Comparison of ENCODE assay signal across 12 cellular contexts in the genomic region with DNA sequence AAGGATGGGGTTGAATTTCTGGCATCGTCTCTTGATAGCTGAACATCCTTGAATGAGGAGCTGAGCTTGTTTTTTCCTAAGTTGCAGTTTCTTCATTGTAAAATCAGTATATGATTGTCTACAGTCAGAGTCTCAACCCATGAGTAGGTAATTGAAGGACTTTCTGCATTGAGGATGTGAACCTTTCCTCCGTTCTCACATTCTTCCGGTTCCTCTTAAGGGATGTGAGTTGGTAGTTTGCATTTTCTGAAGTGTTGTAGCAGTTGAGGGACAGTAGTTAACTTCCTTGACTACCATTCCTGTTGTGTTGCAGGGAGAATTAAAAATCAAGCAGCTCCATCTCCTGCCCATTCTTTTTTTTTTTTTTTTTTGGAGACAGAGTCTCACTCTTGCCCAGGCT. TPM values are rescaled to one million over a fixed set of nuclear protein-coding genes. Genes with fewer than 3 reads are reported as not detected.
DNase-seq lines count a peak whose midpoint lies in the region; ATAC-seq and TF ChIP-seq lines count a peak whose summit lies in the region.
"Had no signal": no experiment of that assay in that cellular context is flagged by ENCODE, and none has a peak within 500 bp of the region (broad histone marks: within the 10 kb centered on the region; RNA-seq: fewer than 3 reads in every experiment).

No MANE protein-coding gene starts in this region.

- DNase-seq in CD1c-positive myeloid dendritic cell (ENCODE audit: extremely low spot score) (peak; percentile 70), activated B cell treated with CpG ODN at 0.5 μM for 24 hours (no peak), NCI-H1694 (lab: John Stamatoyannopoulos, UW) (no peak), HEK293T (ENCODE audit: extremely low spot score) (no peak)
- DNase-seq in naive thymus-derived CD4-positive, alpha-beta T cell: no peak
- DNase-seq in activated CD4-positive, alpha-beta T cell treated with anti-CD3 and anti-CD28 coated beads, Interleukin-2, amount 10 ng/mL, durations not matched to agents 7 days and 5 days: no peak
- DNase-seq: brain microvascular endothelial cell; GM23248; NCI-H1930; stimulated activated CD4-positive, alpha-beta T cell treated with anti-CD3 and anti-CD28 coated beads, Interleukin-4, amount 100 ng/mL, for 4 hours had no signal

- H3K27ac ChIP-seq in naive thymus-derived CD4-positive, alpha-beta T cell (ENCODE audit: low read depth, low read length): no peak overlapping the region

- intact Hi-C loops in activated B cell treated with CpG ODN at 0.5 μM for 24 hours (cut with micrococcal nuclease): no loop called here
- intact Hi-C loops in naive thymus-derived CD4-positive, alpha-beta T cell (cut with micrococcal nuclease): no loop called here

- peaks cover 60% of the 10 kb centered on the region for H3K4me1 Mint-ChIP-seq in activated B cell treated with CpG ODN at 0.5 μM for 24 hours
- H3K4me1 Mint-ChIP-seq in naive thymus-derived CD4-positive, alpha-beta T cell: peaks cover 35 to 72% (median 61%) of the 10 kb centered on the region in 7 donors
- H3K4me1 Mint-ChIP-seq in activated CD4-positive, alpha-beta T cell treated with anti-CD3 and anti-CD28 coated beads, Interleukin-2, amount 10 ng/mL, durations not matched to agents 7 days and 5 days: peaks cover 16% of the 10 kb centered on the region

- H3K9me3 Mint-ChIP-seq in activated B cell treated with CpG ODN at 0.5 μM for 24 hours: no peaks in the 10 kb centered on the region
- peaks cover 0 to 2% (median 0%) of the 10 kb centered on the region in 11 donors for H3K9me3 Mint-ChIP-seq in naive thymus-derived CD4-positive, alpha-beta T cell
- H3K9me3 Mint-ChIP-seq in activated CD4-positive, alpha-beta T cell treated with anti-CD3 and anti-CD28 coated beads, Interleukin-2, amount 10 ng/mL, durations not matched to agents 7 days and 5 days: no peaks in the 10 kb centered on the region

- peaks cover 0 to 53% (median 0%) of the 10 kb centered on the region in 3 experiments for H3K36me3 ChIP-seq in naive thymus-derived CD4-positive, alpha-beta T cell (ENCODE audit: control insufficient read depth in 2 of 3, insufficient read depth in 3 of 3, low read length in 3 of 3)
- H3K36me3 ChIP-seq: brain microvascular endothelial cell had no signal

- peak overlapping the region; percentile 1 for H3K4me3 Mint-ChIP-seq in activated B cell treated with CpG ODN at 0.5 μM for 24 hours
- no peak overlapping the region for H3K4me3 Mint-ChIP-seq in naive thymus-derived CD4-positive, alpha-beta T cell
- H3K4me3 Mint-ChIP-seq in activated CD4-positive, alpha-beta T cell treated with anti-CD3 and anti-CD28 coated beads, Interleukin-2, amount 10 ng/mL, durations not matched to agents 7 days and 5 days: no peak overlapping the region

- no peaks in the 10 kb centered on the region for H3K27me3 ChIP-seq in naive thymus-derived CD4-positive, alpha-beta T cell (ENCODE audit: control insufficient read depth in 2 of 2, insufficient read depth in 2 of 2, low read length in 2 of 2)
- H3K27me3 ChIP-seq: brain microvascular endothelial cell had no signal

- no peaks in the 10 kb centered on the region for H3K27me3 Mint-ChIP-seq in activated B cell treated with CpG ODN at 0.5 μM for 24 hours
- no peaks in the 10 kb centered on the region for H3K27me3 Mint-ChIP-seq in naive thymus-derived CD4-positive, alpha-beta T cell
- no peaks in the 10 kb centered on the region for H3K27me3 Mint-ChIP-seq in activated CD4-positive, alpha-beta T cell treated with anti-CD3 and anti-CD28 coated beads, Interleukin-2, amount 10 ng/mL, durations not matched to agents 7 days and 5 days

- no peak for TF ChIP-seq CTCF in activated B cell treated with CpG ODN at 0.5 μM for 24 hours (IDR thresholded peaks at IDR 0.05)

- H3K9me3 ChIP-seq in naive thymus-derived CD4-positive, alpha-beta T cell (ENCODE audit: control insufficient read depth in 2 of 3, low read length in 3 of 3): no peaks in the 10 kb centered on the region

- peaks cover 50% of the 10 kb centered on the region for H3K36me3 Mint-ChIP-seq in activated B cell treated with CpG ODN at 0.5 μM for 24 hours (ENCODE audit: low read depth)
- peaks cover 0 to 56% (median 19%) of the 10 kb centered on the region in 5 donors for H3K36me3 Mint-ChIP-seq in naive thymus-derived CD4-positive, alpha-beta T cell
- peaks cover 5% of the 10 kb centered on the region for H3K36me3 Mint-ChIP-seq in activated CD4-positive, alpha-beta T cell treated with anti-CD3 and anti-CD28 coated beads, Interleukin-2, amount 10 ng/mL, durations not matched to agents 7 days and 5 days (ENCODE audit: low read depth)

- CTCF ChIA-PET in activated B cell treated with CpG ODN at 0.5 μM for 24 hours (lab: Charles Lee): interaction anchor here (1.0 kb wide), 1 partner anchor 43 kb away, joined by 3 read pairs; no protein-coding TSS in a partner anchor
- CTCF ChIA-PET in naive thymus-derived CD4-positive, alpha-beta T cell (lab: Charles Lee): no interaction called here
- CTCF ChIA-PET in activated CD4-positive, alpha-beta T cell treated with anti-CD3 and anti-CD28 coated beads, Interleukin-2, amount 10 ng/mL, durations not matched to agents 7 days and 5 days (lab: Charles Lee): interaction anchor here (0.8 to 1.3 kb wide), 2 partner anchors 8 to 11 kb away, joined by 3 to 4 read pairs; no protein-coding TSS in a partner anchor
- CTCF ChIA-PET in HEK293T (lab: Yijun Ruan, JAX): no interaction called here

- POLR2A ChIA-PET in activated B cell treated with CpG ODN at 0.5 μM for 24 hours (lab: Charles Lee): interaction anchor here (0.5 to 13.6 kb wide), 5 partner anchors 10 to 118 kb away, joined by 3 to 267 read pairs (median 6); partner anchors contain the start of gene TPCN1
- POLR2A ChIA-PET in naive thymus-derived CD4-positive, alpha-beta T cell (lab: Charles Lee): interaction anchor here (0.5 to 1.6 kb wide), 3 partner anchors 15 to 30 kb away, joined by 3 read pairs; no protein-coding TSS in a partner anchor
- POLR2A ChIA-PET in activated CD4-positive, alpha-beta T cell treated with anti-CD3 and anti-CD28 coated beads, Interleukin-2, amount 10 ng/mL, durations not matched to agents 7 days and 5 days (lab: Charles Lee): no interaction called here
- POLR2A ChIA-PET in HEK293T (lab: Yijun Ruan, JAX): no interaction called here

- ATAC-seq in HG03095 (IDR thresholded peaks at IDR 0.05; ENCODE audit: unreplicated experiment): peak; percentile 63
- peak; percentile 71 for ATAC-seq in activated B cell treated with CpG ODN at 0.5 μM for 24 hours (ENCODE audit: low read depth)
- peak; percentile 44 for ATAC-seq in naive thymus-derived CD4-positive, alpha-beta T cell
- no peak for ATAC-seq in GM21737 (IDR thresholded peaks at IDR 0.05; ENCODE audit: unreplicated experiment)

- H3K4me1 ChIP-seq in naive thymus-derived CD4-positive, alpha-beta T cell (ENCODE audit: control insufficient read depth in 2 of 2, insufficient read depth in 2 of 2, low read length in 2 of 2): peaks cover 0 to 7% of the 10 kb centered on the region in 2 donors

- H3K27ac Mint-ChIP-seq in activated B cell treated with CpG ODN at 0.5 μM for 24 hours: peak overlapping the region; percentile 48
- peak overlapping the region in 4 of 9 donors; percentile 3 to 89 (median 34) for H3K27ac Mint-ChIP-seq in naive thymus-derived CD4-positive, alpha-beta T cell
- H3K27ac Mint-ChIP-seq in activated CD4-positive, alpha-beta T cell treated with anti-CD3 and anti-CD28 coated beads, Interleukin-2, amount 10 ng/mL, durations not matched to agents 7 days and 5 days: no peak overlapping the region

- no peak overlapping the region for H3K4me3 ChIP-seq in naive thymus-derived CD4-positive, alpha-beta T cell (ENCODE audit: low read length)

TF ChIP-seq in HEK293T, 16 proteins besides CTCF, POLR2A, EP300 and RAD21:
- TF ChIP-seq SP1 (IDR thresholded peaks at IDR 0.05) (no peak), LEF1 (IDR thresholded peaks at IDR 0.05; ENCODE audit: borderline replicate concordance) (no peak), FOXM1 (IDR thresholded peaks at IDR 0.05; ENCODE audit: borderline replicate concordance) (no peak), BHLHE40 (IDR thresholded peaks at IDR 0.05; ENCODE audit: borderline replicate concordance) (no peak), TARDBP (IDR thresholded peaks at IDR 0.05) (no peak), CTBP1 (IDR thresholded peaks at IDR 0.05; ENCODE audit: borderline replicate concordance) (no peak), SUZ12 (IDR thresholded peaks at IDR 0.05) (no peak), FOXK2 (IDR thresholded peaks at IDR 0.05) (no peak), ZNF384 (IDR thresholded peaks at IDR 0.05) (no peak), FOXA1 (IDR thresholded peaks at IDR 0.05) (no peak), L3MBTL2 (conservative IDR thresholded peaks at IDR 0.05) (no peak)

RNA-seq across cellular contexts. Expression of gene TPCN1, which starts 19.1 kb away (rescaled TPM):
- total RNA-seq in activated B cell treated with CpG ODN at 0.5 μM for 24 hours: 107 and 126 TPM in 2 replicates
- total RNA-seq in naive thymus-derived CD4-positive, alpha-beta T cell: 100 to 1,000 TPM in 3 of 5 experiments, 10 to 100 TPM in 2; 49.5 to 124 (median 107) TPM
- polyA plus RNA-seq in naive thymus-derived CD4-positive, alpha-beta T cell: 10 to 100 TPM; 15.3 to 31.2 TPM
- total RNA-seq in activated CD4-positive, alpha-beta T cell treated with anti-CD3 and anti-CD28 coated beads, Interleukin-2, amount 10 ng/mL, durations not matched to agents 7 days and 5 days: 10 to 100 TPM; 18.6 to 20.9 TPM

RNA-seq across cellular contexts. Expression of gene RITA1, which starts 54.9 kb away (rescaled TPM):
- total RNA-seq in activated B cell treated with CpG ODN at 0.5 μM for 24 hours: 15.5 and 18.2 TPM in 2 replicates
- total RNA-seq in naive thymus-derived CD4-positive, alpha-beta T cell: 10 to 100 TPM in 3 of 5 experiments, 1 to 10 TPM in 2; 6.4 to 20.2 (median 14.1) TPM
- 10 to 100 TPM; 23.2 to 28.9 TPM for polyA plus RNA-seq in naive thymus-derived CD4-positive, alpha-beta T cell
- total RNA-seq in activated CD4-positive, alpha-beta T cell treated with anti-CD3 and anti-CD28 coated beads, Interleukin-2, amount 10 ng/mL, durations not matched to agents 7 days and 5 days: 10 to 100 TPM; 17.0 to 18.0 TPM

RNA-seq across cellular contexts. Expression of gene DDX54, which starts 55.1 kb away (rescaled TPM):
- total RNA-seq in activated B cell treated with CpG ODN at 0.5 μM for 24 hours: 115 TPM in 2 replicates
- total RNA-seq in naive thymus-derived CD4-positive, alpha-beta T cell: 10 to 100 TPM; 55.8 to 81.1 (median 76.7) TPM
- polyA plus RNA-seq in naive thymus-derived CD4-positive, alpha-beta T cell: 10 to 100 TPM; 18.9 to 40.3 TPM
- total RNA-seq in activated CD4-positive, alpha-beta T cell treated with anti-CD3 and anti-CD28 coated beads, Interleukin-2, amount 10 ng/mL, durations not matched to agents 7 days and 5 days: 10 to 100 TPM; 65.6 to 72.0 TPM

Comparison
In these comparisons a context has a peak if more than half of its experiments do, and no peak if none do; other contexts are left out.
1. CTCF ChIA-PET loops: an anchor here in activated B cell treated with CpG ODN at 0.5 μM for 24 hours (1.0 kb wide) and activated CD4-positive, alpha-beta T cell treated with anti-CD3 and anti-CD28 coated beads, Interleukin-2, amount 10 ng/mL, durations not matched to agents 7 days and 5 days (0.8 to 1.3 kb wide); none called in naive thymus-derived CD4-positive, alpha-beta T cell and HEK293T.
2. POLR2A ChIA-PET loops: an anchor here in activated B cell treated with CpG ODN at 0.5 μM for 24 hours (0.5 to 13.6 kb wide) and naive thymus-derived CD4-positive, alpha-beta T cell (0.5 to 1.6 kb wide); none called in activated CD4-positive, alpha-beta T cell treated with anti-CD3 and anti-CD28 coated beads, Interleukin-2, amount 10 ng/mL, durations not matched to agents 7 days and 5 days and HEK293T.